ENCODE assay signal across 10 cellular contexts in the genomic region with DNA sequence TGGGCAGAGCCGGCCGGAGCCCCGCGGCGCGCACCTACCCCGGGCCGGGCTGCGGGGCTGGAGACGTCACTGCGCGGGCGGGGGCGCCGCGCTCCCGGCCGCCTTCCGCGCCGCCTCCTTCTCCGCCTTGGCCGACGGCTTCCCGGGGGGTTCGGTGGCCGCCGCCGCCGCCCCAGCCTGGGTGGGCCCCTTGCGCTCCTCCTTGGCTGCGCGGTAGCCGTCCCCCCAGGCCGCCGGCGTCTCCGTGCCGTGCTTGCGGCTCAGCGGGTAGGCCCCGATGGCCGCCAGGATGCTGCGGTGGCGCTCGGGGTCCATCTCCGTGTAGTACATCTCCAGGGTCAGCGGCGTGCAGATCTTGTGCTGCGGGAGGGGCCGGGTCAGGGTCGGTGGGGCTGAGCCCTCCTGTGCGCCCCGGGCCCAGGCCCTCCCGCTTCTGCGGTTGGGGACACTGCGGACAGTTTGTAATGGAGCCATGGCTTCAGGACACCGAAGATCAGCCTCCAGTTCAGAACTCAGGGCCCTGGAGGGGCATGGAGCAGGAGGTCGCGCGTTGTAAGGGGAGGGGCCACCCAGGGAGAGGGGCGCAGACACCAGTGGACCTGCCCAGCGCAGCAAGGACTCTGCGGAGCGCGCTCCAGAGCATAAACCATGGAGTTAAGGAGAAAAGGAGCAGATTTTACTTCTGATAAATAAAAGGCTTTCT. TPM values are rescaled to one million over a fixed set of nuclear protein-coding genes. Genes with fewer than 3 reads are reported as not detected.
DNase-seq lines count a peak whose midpoint lies in the region; ATAC-seq, FAIRE-seq and TF ChIP-seq lines count a peak whose summit lies in the region.
"Had no signal": no experiment of that assay in that cellular context is flagged by ENCODE, and none has a peak within 500 bp of the region (broad histone marks: within the 10 kb centered on the region; RNA-seq: fewer than 3 reads in every experiment).

No MANE protein-coding gene starts in this region.

- dilution Hi-C loops in endothelial cell of umbilical vein (cut with MboI; ENCODE audit: extremely low pct_ligation_motif_present, low sequenced_read_pairs): no loop called here

- peaks cover 2% of the 10 kb centered on the region for H3K4me1 ChIP-seq in endothelial cell of umbilical vein (ENCODE audit: control insufficient read depth, extremely low read depth, insufficient read depth, low read length)
- peaks cover 21% of the 10 kb centered on the region for H3K4me1 ChIP-seq in neural progenitor cell

- H3K27me3 ChIP-seq in AG04450 (ENCODE audit: control insufficient read depth, insufficient read depth, low read length) (peaks cover 18% of the 10 kb centered on the region), endothelial cell of umbilical vein (ENCODE audit: control insufficient read depth in 2 of 2, insufficient read depth in 2 of 2, low read length in 2 of 2) (peaks cover 29 to 42% of the 10 kb centered on the region in 2 experiments), neural progenitor cell (peaks cover 59% of the 10 kb centered on the region)

- CTCF ChIA-PET in AG04450 (lab: Charles Lee) (no interaction called here), endothelial cell of umbilical vein (lab: Charles Lee) (no interaction called here)

- FAIRE-seq in endothelial cell of umbilical vein (lab: Jason Lieb, UNC): no peak

- H3K36me3 Mint-ChIP-seq in neural progenitor cell: no peaks in the 10 kb centered on the region

- peak overlapping the region; percentile 56 for H3K4me3 ChIP-seq in AG04450 (ENCODE audit: low read depth, low read length)
- H3K4me3 ChIP-seq in endothelial cell of umbilical vein (replicated peaks in 1 of 3; ENCODE audit: insufficient read depth in 1 of 3, low read depth in 1 of 3, low read length in 3 of 3): peak overlapping the region in 1 of 3 experiments; percentile 15
- peak overlapping the region; percentile 58 for H3K4me3 ChIP-seq in neural progenitor cell

- TF ChIP-seq CTCF in AG04450 (IDR thresholded peaks at IDR 0.05; ENCODE audit: low read depth, low read length) (no peak), endothelial cell of umbilical vein (IDR thresholded peaks at IDR 0.05; ENCODE audit: extremely low read depth in 1 of 2, insufficient read depth in 1 of 2, low read depth in 1 of 2, low read length in 2 of 2) (no peak), neural progenitor cell (IDR thresholded peaks at IDR 0.05) (no peak)

- H4K20me1 ChIP-seq in endothelial cell of umbilical vein (replicated peaks; ENCODE audit: control insufficient read depth, extremely low read depth, insufficient read depth, low read length): no peaks in the 10 kb centered on the region
- H4K20me1 ChIP-seq in neural progenitor cell (ENCODE audit: low read depth): no peaks in the 10 kb centered on the region

- intact Hi-C loops in endothelial cell of umbilical vein (cut with micrococcal nuclease): loop anchor here (5.0 kb wide), 2 partner anchors 111 to 384 kb away; a partner anchor contains a TSS

- H3K36me3 ChIP-seq in endothelial cell of umbilical vein (ENCODE audit: control insufficient read depth in 2 of 2, extremely low read depth in 1 of 2, insufficient read depth in 2 of 2, low read length in 2 of 2): no peaks in the 10 kb centered on the region
- no peaks in the 10 kb centered on the region for H3K36me3 ChIP-seq in neural progenitor cell

- H3K4me3 Mint-ChIP-seq in neural progenitor cell: peak overlapping the region; percentile 71

- no TSS peak for BruUV-seq in endothelial cell of umbilical vein (replicated peaks; lab: Mats Ljungman, UMichigan)

- no peak overlapping the region for H2AFZ ChIP-seq in endothelial cell of umbilical vein (ENCODE audit: low read depth, low read length)
- peak overlapping the region; percentile 93 for H2AFZ ChIP-seq in neural progenitor cell (replicated peaks)

- POLR2A ChIA-PET in AG04450 (lab: Yijun Ruan, JAX): no interaction called here
- POLR2A ChIA-PET in endothelial cell of umbilical vein (lab: Charles Lee): no interaction called here

- H3K9ac ChIP-seq in endothelial cell of umbilical vein (replicated peaks; ENCODE audit: extremely low read depth, insufficient read depth, low read length) (no peak overlapping the region), neural progenitor cell (no peak overlapping the region)

- TF ChIP-seq POLR2A in endothelial cell of umbilical vein (IDR thresholded peaks at IDR 0.05; ENCODE audit: low read depth, low read length): no peak

- H3K79me2 ChIP-seq in endothelial cell of umbilical vein (ENCODE audit: control insufficient read depth, insufficient read depth, low read length): no peaks in the 10 kb centered on the region
- no peaks in the 10 kb centered on the region for H3K79me2 ChIP-seq in neural progenitor cell (ENCODE audit: low read depth)

- no peak for DNase-seq in AG04450 (ENCODE audit: low read depth, low spot score)
- peak; percentile 4 for DNase-seq in NCI-H2227 treated with DMSO at 0.1 percent for 48 hours (lab: John Stamatoyannopoulos, UW)
- no peak for DNase-seq in endothelial cell of umbilical vein (ENCODE audit: low read depth, low spot score)
- DNase-seq in neural progenitor cell (ENCODE audit: low spot score): peak; percentile 54
- no peak for DNase-seq in activated CD4-positive, alpha-beta T cell treated with anti-CD3 and anti-CD28 coated beads, Interleukin-2, amount 50 U/mL, for 4 hours
- DNase-seq: NCI-H510A treated with DMSO at 0.1 percent for 48 hours had no signal

- H3K27ac ChIP-seq in AG04450 (ENCODE audit: low read depth, low read length) (no peak overlapping the region), endothelial cell of umbilical vein (ENCODE audit: insufficient read depth, low read depth, low read length) (no peak overlapping the region), neural progenitor cell (no peak overlapping the region)

- H3K9me1 ChIP-seq in endothelial cell of umbilical vein (replicated peaks; ENCODE audit: control insufficient read depth, extremely low read depth, insufficient read depth, low read length): no peaks in the 10 kb centered on the region

- H3K4me1 Mint-ChIP-seq in neural progenitor cell: peaks cover 19% of the 10 kb centered on the region

- no peak overlapping the region for H3K27ac Mint-ChIP-seq in neural progenitor cell

- ATAC-seq in HG02623 (IDR thresholded peaks at IDR 0.05; ENCODE audit: unreplicated experiment) (no peak), HG03159 (IDR thresholded peaks at IDR 0.05; ENCODE audit: unreplicated experiment) (no peak), GM19328 (IDR thresholded peaks at IDR 0.05; ENCODE audit: unreplicated experiment) (no peak)

- H3K9me3 ChIP-seq in AG04450 (ENCODE audit: control insufficient read depth, insufficient read depth, low read length): peaks cover 2% of the 10 kb centered on the region
- H3K9me3 ChIP-seq in endothelial cell of umbilical vein (replicated peaks; ENCODE audit: control insufficient read depth, insufficient read depth, low read length): no peaks in the 10 kb centered on the region
- H3K9me3 ChIP-seq in neural progenitor cell (ENCODE audit: low read depth): no peaks in the 10 kb centered on the region

- peaks cover 15% of the 10 kb centered on the region for H3F3A ChIP-seq in neural progenitor cell (ENCODE audit: low read depth)

- H3K4me2 ChIP-seq in endothelial cell of umbilical vein (ENCODE audit: insufficient read depth, low read length) (no peak overlapping the region), neural progenitor cell (peak overlapping the region; percentile 86)

- H3K9me3 Mint-ChIP-seq in neural progenitor cell: peaks cover 3% of the 10 kb centered on the region

- peaks cover 27% of the 10 kb centered on the region for H3K27me3 Mint-ChIP-seq in neural progenitor cell (ENCODE audit: insufficient read depth, low read depth)

RNA-seq across cellular contexts. Expression of a gene that starts 10.8 kb away (rescaled TPM):
- polyA plus RNA-seq in AG04450 (2011; rRNA removed) (0.16 and 0.41 TPM in 2 replicates), endothelial cell of umbilical vein (not detected in 2 replicates)
- polyA minus RNA-seq in AG04450 (2011; rRNA and poly(A)+ RNA removed): not detected in 2 replicates
- total RNA-seq in endothelial cell of umbilical vein (not detected in 2 replicates), neural progenitor cell (ENCODE audit: low replicate concordance) (1.6 TPM in 1 of 2 replicates, not detected in the other)
- polyA plus RNA-seq in endothelial cell of umbilical vein (2011; cell fraction: cytosol; rRNA removed): not detected in 2 replicates
- polyA plus RNA-seq in endothelial cell of umbilical vein (2011; cell fraction: nucleus; rRNA removed): 0.08 TPM in 1 of 2 replicates, not detected in the other
- not detected in 2 replicates for polyA plus RNA-seq in endothelial cell of umbilical vein (2012)
- not detected in 2 replicates for polyA minus RNA-seq in endothelial cell of umbilical vein
- not detected for polyA minus RNA-seq in endothelial cell of umbilical vein (2011; cell fraction: cytosol; rRNA and poly(A)+ RNA removed)
- not detected in 2 replicates for polyA minus RNA-seq in endothelial cell of umbilical vein (2011; cell fraction: nucleus; rRNA and poly(A)+ RNA removed)
- total RNA-seq: liver had no signal

RNA-seq across cellular contexts. Expression of a gene that starts 17.2 kb away (rescaled TPM):
- polyA plus RNA-seq in AG04450 (2011; rRNA removed): 21.6 and 31.3 TPM in 2 replicates
- polyA minus RNA-seq in AG04450 (2011; rRNA and poly(A)+ RNA removed): 13.0 and 22.0 TPM in 2 replicates
- total RNA-seq in endothelial cell of umbilical vein: 37.9 and 40.4 TPM in 2 replicates
- 25.6 and 36.3 TPM in 2 replicates for polyA plus RNA-seq in endothelial cell of umbilical vein
- 26.7 and 27.1 TPM in 2 replicates for polyA plus RNA-seq in endothelial cell of umbilical vein (2011; cell fraction: cytosol; rRNA removed)
- 32.4 and 34.5 TPM in 2 replicates for polyA plus RNA-seq in endothelial cell of umbilical vein (2011; cell fraction: nucleus; rRNA removed)
- polyA plus RNA-seq in endothelial cell of umbilical vein (2012): 22.4 and 27.5 TPM in 2 replicates
- 14.1 and 17.0 TPM in 2 replicates for polyA minus RNA-seq in endothelial cell of umbilical vein
- 20.7 TPM for polyA minus RNA-seq in endothelial cell of umbilical vein (2011; cell fraction: cytosol; rRNA and poly(A)+ RNA removed)
- 6.8 and 7.2 TPM in 2 replicates for polyA minus RNA-seq in endothelial cell of umbilical vein (2011; cell fraction: nucleus; rRNA and poly(A)+ RNA removed)
- total RNA-seq in neural progenitor cell (ENCODE audit: low replicate concordance): 34.4 and 44.4 TPM in 2 replicates

RNA-seq across cellular contexts. Expression of a gene that starts 17.2 kb away (rescaled TPM):
- polyA plus RNA-seq in AG04450 (2011; rRNA removed) (40.0 and 45.1 TPM in 2 replicates), endothelial cell of umbilical vein (37.1 and 45.6 TPM in 2 replicates)
- 64.9 and 71.6 TPM in 2 replicates for polyA minus RNA-seq in AG04450 (2011; rRNA and poly(A)+ RNA removed)
- total RNA-seq in endothelial cell of umbilical vein (48.8 and 53.1 TPM in 2 replicates), neural progenitor cell (ENCODE audit: low replicate concordance) (54.8 and 55.4 TPM in 2 replicates)
- 32.5 and 35.4 TPM in 2 replicates for polyA plus RNA-seq in endothelial cell of umbilical vein (2011; cell fraction: cytosol; rRNA removed)
- 60.6 and 64.5 TPM in 2 replicates for polyA plus RNA-seq in endothelial cell of umbilical vein (2011; cell fraction: nucleus; rRNA removed)
- 40.4 and 47.6 TPM in 2 replicates for polyA plus RNA-seq in endothelial cell of umbilical vein (2012)
- 37.1 and 47.7 TPM in 2 replicates for polyA minus RNA-seq in endothelial cell of umbilical vein
- 35.3 TPM for polyA minus RNA-seq in endothelial cell of umbilical vein (2011; cell fraction: cytosol; rRNA and poly(A)+ RNA removed)
- polyA minus RNA-seq in endothelial cell of umbilical vein (2011; cell fraction: nucleus; rRNA and poly(A)+ RNA removed): 31.0 and 41.8 TPM in 2 replicates

RNA-seq across cellular contexts. Expression of a gene that starts 21.3 kb away (rescaled TPM):
- polyA plus RNA-seq in AG04450 (2011; rRNA removed) (not detected in 2 replicates), endothelial cell of umbilical vein (not detected in 2 replicates)
- polyA minus RNA-seq in AG04450 (2011; rRNA and poly(A)+ RNA removed): not detected in 2 replicates
- total RNA-seq in endothelial cell of umbilical vein (not detected in 2 replicates), neural progenitor cell (ENCODE audit: low replicate concordance) (0.62 TPM in 1 of 2 replicates, not detected in the other)
- not detected in 2 replicates for polyA plus RNA-seq in endothelial cell of umbilical vein (2011; cell fraction: cytosol; rRNA removed)
- not detected in 2 replicates for polyA plus RNA-seq in endothelial cell of umbilical vein (2011; cell fraction: nucleus; rRNA removed)
- not detected in 2 replicates for polyA plus RNA-seq in endothelial cell of umbilical vein (2012)
- polyA minus RNA-seq in endothelial cell of umbilical vein: not detected in 2 replicates
- polyA minus RNA-seq in endothelial cell of umbilical vein (2011; cell fraction: cytosol; rRNA and poly(A)+ RNA removed): not detected
- not detected in 2 replicates for polyA minus RNA-seq in endothelial cell of umbilical vein (2011; cell fraction: nucleus; rRNA and poly(A)+ RNA removed)

RNA-seq across cellular contexts. Expression of a gene that starts 31.9 kb away (rescaled TPM):
- polyA plus RNA-seq in AG04450 (2011; rRNA removed): 17.8 and 24.3 TPM in 2 replicates
- polyA minus RNA-seq in AG04450 (2011; rRNA and poly(A)+ RNA removed): 3.2 and 5.7 TPM in 2 replicates
- total RNA-seq in endothelial cell of umbilical vein: 16.2 and 17.4 TPM in 2 replicates
- polyA plus RNA-seq in endothelial cell of umbilical vein: 33.9 and 39.0 TPM in 2 replicates
- polyA plus RNA-seq in endothelial cell of umbilical vein (2011; cell fraction: cytosol; rRNA removed): 19.6 and 29.3 TPM in 2 replicates
- polyA plus RNA-seq in endothelial cell of umbilical vein (2011; cell fraction: nucleus; rRNA removed): 9.1 and 13.1 TPM in 2 replicates
- 9.4 and 16.7 TPM in 2 replicates for polyA plus RNA-seq in endothelial cell of umbilical vein (2012)
- 3.9 and 7.3 TPM in 2 replicates for polyA minus RNA-seq in endothelial cell of umbilical vein
- polyA minus RNA-seq in endothelial cell of umbilical vein (2011; cell fraction: cytosol; rRNA and poly(A)+ RNA removed): 5.0 TPM
- polyA minus RNA-seq in endothelial cell of umbilical vein (2011; cell fraction: nucleus; rRNA and poly(A)+ RNA removed): 5.2 and 12.6 TPM in 2 replicates
- 9.3 and 20.5 TPM in 2 replicates for total RNA-seq in neural progenitor cell (ENCODE audit: low replicate concordance)

Comparison
In these comparisons a context has a peak if more than half of its experiments do, and no peak if none do; other contexts are left out.
1. DNase-seq: peak in NCI-H2227 treated with DMSO at 0.1 percent for 48 hours (single experiment) and neural progenitor cell (single experiment); none in AG04450 (single experiment), endothelial cell of umbilical vein (single experiment) and activated CD4-positive, alpha-beta T cell treated with anti-CD3 and anti-CD28 coated beads, Interleukin-2, amount 50 U/mL, for 4 hours (0 of 2).